In genomic region chr1:46488343-46489168, GRCh38 we compare ENCODE assay signal across 13 cellular contexts. TPM values are rescaled to one million over a fixed set of nuclear protein-coding genes. Genes with fewer than 3 reads are reported as not detected.
DNase-seq lines count a peak whose midpoint lies in the region; FAIRE-seq and TF ChIP-seq lines count a peak whose summit lies in the region.
"Had no signal": no experiment of that assay in that cellular context is flagged by ENCODE, and none has a peak within 500 bp of the region (broad histone marks: within the 10 kb centered on the region; RNA-seq: fewer than 3 reads in every experiment).

No MANE protein-coding gene starts in this region.

- H3K4me3 Mint-ChIP-seq in HFFc6 = no peak overlapping the region; the same call in 1 of the 2 replicates

- DNase-seq in NK-92 treated with Interleukin-12 subunit alpha and Interleukin-12 subunit beta, amount 100 ng/mL, for 24 hours (lab: John Stamatoyannopoulos, UW) = peak; percentile 17
- DNase-seq in NK-92 (lab: John Stamatoyannopoulos, UW; ENCODE audit: unreplicated experiment) = no peak
- peak; percentile 74 for DNase-seq in ecto neural progenitor cell (ENCODE audit: low spot score)
- DNase-seq in neuronal stem cell (ENCODE audit: low spot score) = no peak
- no peak for DNase-seq in GM12891 (ENCODE audit: insufficient read length, low spot score)
- no peak for DNase-seq in anterior cingulate cortex (lab: John Stamatoyannopoulos, UW)
- DNase-seq in HFFc6 = no peak
- DNase-seq: AML-193, NCI-H1092 treated with DMSO at 0.1 percent for 48 hours had no signal

- no peaks in the 10 kb centered on the region for H3K9me3 ChIP-seq in OCI-LY1 (ENCODE audit: low read length)
- H3K9me3 ChIP-seq in neuronal stem cell (replicated peaks in 1 of 2; ENCODE audit: control insufficient read depth in 2 of 2, insufficient read depth in 1 of 2, low read depth in 1 of 2, low read length in 2 of 2) = peaks cover 0 to 2% of the 10 kb centered on the region in 2 donors
- H3K9me3 ChIP-seq: pancreas had no signal

- no peaks in the 10 kb centered on the region for H3K79me2 ChIP-seq in OCI-LY1 (ENCODE audit: insufficient read depth, low read length)

- H3K9me3 Mint-ChIP-seq in HFFc6 = no peaks in the 10 kb centered on the region

- H3K18ac ChIP-seq in neuronal stem cell (ENCODE audit: low read length) = peak overlapping the region; percentile 86

- H2BK15ac ChIP-seq in neuronal stem cell (ENCODE audit: low read length) = peak overlapping the region; percentile 75

- H3K27me3 ChIP-seq in OCI-LY1 (ENCODE audit: insufficient read depth, low read length) (peaks cover 12% of the 10 kb centered on the region; the same call in 1 of the 2 replicates), neuronal stem cell (ENCODE audit: control insufficient read depth in 3 of 3, insufficient read depth in 3 of 3, low read depth in 1 of 3, low read length in 3 of 3) (peaks cover 60 to 100% (median 95%) of the 10 kb centered on the region in 3 experiments)

- peak overlapping the region; percentile 69 for H2BK12ac ChIP-seq in neuronal stem cell (ENCODE audit: low read length)

- peak overlapping the region; percentile 81 for H3K23ac ChIP-seq in neuronal stem cell (ENCODE audit: low read depth, low read length, poor library complexity)

- H3K27ac ChIP-seq in OCI-LY1 (ENCODE audit: low read depth, low read length, poor library complexity, severe bottlenecking) (no peak overlapping the region), neuronal stem cell (replicated peaks; ENCODE audit: low read length) (no peak overlapping the region)
- H3K27ac ChIP-seq: pancreas, SK-N-MC had no signal

- no peak overlapping the region for H3K14ac ChIP-seq in neuronal stem cell (ENCODE audit: low read length)

- peaks cover 87% of the 10 kb centered on the region for H3K27me3 Mint-ChIP-seq in HFFc6 (ENCODE audit: insufficient read depth)

- H2AFZ ChIP-seq in OCI-LY1 (ENCODE audit: low read length) = no peak overlapping the region
- H2AFZ ChIP-seq in neuronal stem cell (ENCODE audit: low read length) = no peak overlapping the region

- H3K4me2 ChIP-seq in OCI-LY1 (ENCODE audit: low read length) (peak overlapping the region; percentile 41; the same call in 1 of the 2 replicates), neuronal stem cell (ENCODE audit: insufficient read depth, low read length, poor library complexity, severe bottlenecking) (peak overlapping the region; percentile 21)

- no peak overlapping the region for H3K27ac Mint-ChIP-seq in HFFc6

- no peaks in the 10 kb centered on the region for H3K36me3 Mint-ChIP-seq in HFFc6 (ENCODE audit: low read depth)

- H3F3A ChIP-seq in OCI-LY1 (ENCODE audit: insufficient read depth, low read length) = no peaks in the 10 kb centered on the region

- H4K20me1 ChIP-seq in OCI-LY1 (ENCODE audit: insufficient read depth, low read length) = no peaks in the 10 kb centered on the region

- H3K79me1 ChIP-seq in neuronal stem cell (ENCODE audit: low read depth, low read length) = no peaks in the 10 kb centered on the region

- no CpG with 5 or more reads among the region's 24 CpGs for WGBS in neuronal stem cell (ENCODE audit: extremely low coverage in 2 of 2, insufficient read length in 2 of 2, insufficient replicate concordance in 1 of 2), 2 donors

- FAIRE-seq in GM12891 (lab: Jason Lieb, UNC) = no peak
- FAIRE-seq: GM18507, pancreas had no signal

- peak overlapping the region; percentile 75 for H2BK120ac ChIP-seq in neuronal stem cell (ENCODE audit: low read depth, low read length)

- H3K9me2 ChIP-seq in OCI-LY1 (ENCODE audit: low read depth, low read length) = no peaks in the 10 kb centered on the region

- peaks cover 6% of the 10 kb centered on the region for H3K4me1 Mint-ChIP-seq in HFFc6 (ENCODE audit: low read depth)

- H2AK5ac ChIP-seq in neuronal stem cell (ENCODE audit: low read depth, low read length) = peak overlapping the region; percentile 82

- H3K36me3 ChIP-seq in OCI-LY1 (ENCODE audit: insufficient read depth, low read length) (no peaks in the 10 kb centered on the region), neuronal stem cell (replicated peaks in 1 of 2; ENCODE audit: control insufficient read depth in 2 of 2, insufficient read depth in 2 of 2, low read length in 2 of 2) (no peaks in the 10 kb centered on the region)
- H3K36me3 ChIP-seq: pancreas had no signal

- no peak overlapping the region for H4K8ac ChIP-seq in neuronal stem cell (ENCODE audit: low read depth, low read length)

- H3K9ac ChIP-seq in OCI-LY1 (ENCODE audit: low read length) = no peak overlapping the region
- H3K9ac ChIP-seq in neuronal stem cell (ENCODE audit: low read depth, low read length, poor library complexity) = peak overlapping the region; percentile 27

- H2BK5ac ChIP-seq in neuronal stem cell (ENCODE audit: low read length) = no peak overlapping the region

- peak overlapping the region; percentile 7 for H3K4ac ChIP-seq in neuronal stem cell (ENCODE audit: low read length)

- H3K4me3 ChIP-seq in OCI-LY1 (ENCODE audit: low read depth, low read length, poor library complexity, severe bottlenecking) (peak overlapping the region; percentile 38), neuronal stem cell (ENCODE audit: low read length in 2 of 2) (no peak overlapping the region)

- H3K4me1 ChIP-seq in OCI-LY1 (ENCODE audit: insufficient read depth, low read length, severe bottlenecking) = no peaks in the 10 kb centered on the region
- H3K4me1 ChIP-seq in neuronal stem cell (ENCODE audit: control insufficient read depth in 2 of 2, insufficient read depth in 1 of 2, low read depth in 1 of 2, low read length in 2 of 2) = peaks cover 0 to 31% of the 10 kb centered on the region in 2 donors

- H4K91ac ChIP-seq in neuronal stem cell (ENCODE audit: low read depth, low read length, poor library complexity) = no peak overlapping the region

- TF ChIP-seq POLR2A in GM12891 (IDR thresholded peaks at IDR 0.05; ENCODE audit: low read depth, low read length) = no peak

- TF ChIP-seq CTCF in OCI-LY1 (IDR thresholded peaks at IDR 0.05; ENCODE audit: low read length) (no peak), HFFc6 (IDR thresholded peaks at IDR 0.05) (no peak)

TF ChIP-seq in GM12891, 5 proteins besides CTCF, POLR2A, EP300 and RAD21:
- TF ChIP-seq POU2F2 (IDR thresholded peaks at IDR 0.05; ENCODE audit: low read depth, low read length) = no peak

RNA-seq across cellular contexts. Expression of gene DMBX1, which starts 1.1 kb away (rescaled TPM):
- polyA plus RNA-seq in neuronal stem cell (2013, experiment 1 of 2) = 0.15 TPM
- polyA plus RNA-seq in neuronal stem cell (2013, experiment 2 of 2) = 0.18 TPM
- not detected for polyA plus RNA-seq in GM12891 (2012; ENCODE audit: low read depth, missing spikeins)
- total RNA-seq in HFFc6 (2021; fragmentation: NEBNext Ultra II Directional; extraction: Animal tissue kit (Norgen Biotek cat#: 25700)) = not detected
- total RNA-seq: pancreas had no signal
- polyA plus RNA-seq: pancreas had no signal

Comparison
In these comparisons a context has a peak if more than half of its experiments do, and no peak if none do; other contexts are left out.
1. DNase-seq: peak in NK-92 treated with Interleukin-12 subunit alpha and Interleukin-12 subunit beta, amount 100 ng/mL, for 24 hours (single experiment) and ecto neural progenitor cell (single experiment); none in NK-92 (single experiment), neuronal stem cell (single experiment), GM12891 (single experiment), anterior cingulate cortex (0 of 58) and HFFc6 (single experiment).